In the genomic region with DNA sequence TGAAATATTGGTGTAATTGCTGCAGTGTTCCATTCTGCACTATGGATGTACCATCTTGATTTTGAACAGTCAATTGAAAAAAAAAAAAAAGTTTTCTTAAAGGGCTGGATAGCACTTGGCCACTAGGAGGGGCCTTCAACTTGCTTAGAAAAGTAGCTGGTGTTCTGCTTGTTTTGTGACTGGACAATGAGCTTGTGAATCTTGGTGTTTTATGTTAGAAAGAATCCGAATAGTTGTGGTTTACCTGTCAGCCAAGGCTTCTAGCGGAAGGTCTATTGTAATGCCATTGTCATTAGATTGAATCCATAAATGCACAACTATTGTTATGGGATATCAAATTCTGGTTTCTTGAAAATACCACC, we compare ENCODE assay signal across 10 cellular contexts.
DNase-seq lines count a peak whose midpoint lies in the region; ATAC-seq, FAIRE-seq and TF ChIP-seq lines count a peak whose summit lies in the region.
"Had no signal": no experiment of that assay in that cellular context is flagged by ENCODE, and none has a peak within 500 bp of the region (broad histone marks: within the 10 kb centered on the region; RNA-seq: fewer than 3 reads in every experiment).

No MANE protein-coding gene starts in this region.

- no peaks in the 10 kb centered on the region for H3K9me3 ChIP-seq in Loucy (ENCODE audit: insufficient read depth, low read depth, low read length)

- H3K27me3 ChIP-seq in Loucy (ENCODE audit: insufficient read depth, low read length, poor library complexity, severe bottlenecking) = no peaks in the 10 kb centered on the region
- H3K27me3 ChIP-seq in bronchial epithelial cell (ENCODE audit: control insufficient read depth, insufficient read depth, low read length) = no peaks in the 10 kb centered on the region

- no peak for FAIRE-seq in bronchial epithelial cell (lab: Jason Lieb, UNC)

- H3K27ac Mint-ChIP-seq in mesothelial cell of epicardium = no peak overlapping the region
- no peak overlapping the region for H3K27ac Mint-ChIP-seq in activated naive CD4-positive, alpha-beta T cell treated with anti-CD3 and anti-CD28 coated beads, Interleukin-2, amount 50 U/mL, for 72 hours
- H3K27ac Mint-ChIP-seq: T-helper 17 cell had no signal

- no peaks in the 10 kb centered on the region for H3K36me3 Mint-ChIP-seq in mesothelial cell of epicardium
- no peaks in the 10 kb centered on the region for H3K36me3 Mint-ChIP-seq in activated naive CD4-positive, alpha-beta T cell treated with anti-CD3 and anti-CD28 coated beads, Interleukin-2, amount 50 U/mL, for 72 hours

- H3K4me3 ChIP-seq in Loucy (ENCODE audit: low read length, poor library complexity, severe bottlenecking) (no peak overlapping the region), bronchial epithelial cell (ENCODE audit: low read depth, low read length) (no peak overlapping the region)
- H3K4me3 ChIP-seq: skin epidermis had no signal

- no peak overlapping the region for H3K4me2 ChIP-seq in Loucy (ENCODE audit: low read depth, low read length, poor library complexity, severe bottlenecking)

- DNase-seq in COLO829 (ENCODE audit: low spot score) = peak; percentile 53
- peak; percentile 52 for DNase-seq in bronchial epithelial cell (ENCODE audit: low read depth)
- no peak for DNase-seq in mesothelial cell of epicardium (ENCODE audit: low spot score in 2 of 2, unreplicated experiment in 2 of 2)
- DNase-seq in NCI-H187 treated with DMSO at 0.1 percent for 48 hours (lab: John Stamatoyannopoulos, UW) = no peak
- DNase-seq in germinal center (ENCODE audit: low spot score) = no peak
- no peak for DNase-seq in activated naive CD4-positive, alpha-beta T cell treated with anti-CD3 and anti-CD28 coated beads, Interleukin-2, amount 50 U/mL, for 72 hours (ENCODE audit: low spot score in 2 of 2)
- DNase-seq: T-helper 17 cell had no signal

- H3K9ac ChIP-seq in Loucy (ENCODE audit: low read depth, low read length, poor library complexity, severe bottlenecking) = no peak overlapping the region

- H2AFZ ChIP-seq in Loucy (ENCODE audit: low read length) = no peak overlapping the region

- peaks cover 2% of the 10 kb centered on the region for H3K4me1 Mint-ChIP-seq in mesothelial cell of epicardium
- H3K4me1 Mint-ChIP-seq: T-helper 17 cell had no signal

- no peaks in the 10 kb centered on the region for H3K9me2 ChIP-seq in Loucy (replicated peaks; ENCODE audit: low read depth, low read length)

- no peak overlapping the region for H3K4me3 Mint-ChIP-seq in mesothelial cell of epicardium
- H3K4me3 Mint-ChIP-seq: T-helper 17 cell had no signal

- no peaks in the 10 kb centered on the region for H3K27me3 Mint-ChIP-seq in mesothelial cell of epicardium (ENCODE audit: low read depth)

- TF ChIP-seq CTCF in Loucy (conservative IDR thresholded peaks at IDR 0.05; ENCODE audit: low read length) = peak; percentile 49
- TF ChIP-seq CTCF in bronchial epithelial cell (IDR thresholded peaks at IDR 0.05; ENCODE audit: insufficient read depth, low read length, severe bottlenecking) = peak; percentile 53
- peak; percentile 14 for TF ChIP-seq CTCF in mesothelial cell of epicardium (IDR thresholded peaks at IDR 0.05; ENCODE audit: unreplicated experiment)

- H3K36me3 ChIP-seq in Loucy (ENCODE audit: insufficient read depth, low read length) (no peaks in the 10 kb centered on the region), bronchial epithelial cell (ENCODE audit: control insufficient read depth, insufficient read depth, low read length) (no peaks in the 10 kb centered on the region)

- H3K9me3 Mint-ChIP-seq in mesothelial cell of epicardium = no peaks in the 10 kb centered on the region
- peaks cover 0 to 9% of the 10 kb centered on the region in 2 donors for H3K9me3 Mint-ChIP-seq in activated naive CD4-positive, alpha-beta T cell treated with anti-CD3 and anti-CD28 coated beads, Interleukin-2, amount 50 U/mL, for 72 hours

- H3K4me1 ChIP-seq in Loucy (ENCODE audit: insufficient read depth, low read length, poor library complexity, severe bottlenecking) = no peaks in the 10 kb centered on the region

- ATAC-seq in GM21723 (IDR thresholded peaks at IDR 0.05; ENCODE audit: unreplicated experiment) = no peak
- no peak for ATAC-seq in activated naive CD4-positive, alpha-beta T cell treated with anti-CD3 and anti-CD28 coated beads, Interleukin-2, amount 50 U/mL, for 72 hours
- ATAC-seq: T-helper 17 cell had no signal

- H4K20me1 ChIP-seq in Loucy (ENCODE audit: insufficient read depth, low read length, poor library complexity, severe bottlenecking) = no peaks in the 10 kb centered on the region

- H3F3A ChIP-seq in Loucy (ENCODE audit: low read depth) = no peaks in the 10 kb centered on the region

- no peaks in the 10 kb centered on the region for H3K79me2 ChIP-seq in Loucy (ENCODE audit: insufficient read depth, low read length)

Comparison
In these comparisons a context has a peak if more than half of its experiments do, and no peak if none do; other contexts are left out.
1. DNase-seq: peak in COLO829 (single experiment) and bronchial epithelial cell (single experiment); none in mesothelial cell of epicardium (0 of 2), NCI-H187 treated with DMSO at 0.1 percent for 48 hours (single experiment), germinal center (single experiment) and activated naive CD4-positive, alpha-beta T cell treated with anti-CD3 and anti-CD28 coated beads, Interleukin-2, amount 50 U/mL, for 72 hours (0 of 2).
2. Peak in every context shown above with its lines, with median percentiles within 50 percentile points of each other: CTCF ChIP-seq.